ENCODE assay signal across 2 cellular contexts in genomic region chr7:130353196-130353595, GRCh38.
TF ChIP-seq lines count a peak whose summit lies in the region.

No MANE protein-coding gene starts in this region.

TF ChIP-seq in A549, 52 proteins besides CTCF, POLR2A, EP300 and RAD21 (continued from another document):
- TF ChIP-seq RFX5 (IDR thresholded peaks at IDR 0.05) (no peak), HOXB5 (CRISPR knock-in tag; IDR thresholded peaks at IDR 0.05) (no peak), FOSB (CRISPR knock-in tag; IDR thresholded peaks at IDR 0.05) (no peak), NFE2L2 (conservative IDR thresholded peaks at IDR 0.05; ENCODE audit: low read length) (no peak), POLR2AphosphoS2 (conservative IDR thresholded peaks at IDR 0.05; ENCODE audit: low read length) (no peak), HES2 (IDR thresholded peaks at IDR 0.05) (no peak), MAX (IDR thresholded peaks at IDR 0.05) (no peak), MYC (IDR thresholded peaks at IDR 0.05; ENCODE audit: borderline replicate concordance, low read length) (no peak)

TF ChIP-seq in HCT116, 20 proteins besides CTCF, POLR2A, EP300 and RAD21 (continued from another document):
- TF ChIP-seq FOSL1 (IDR thresholded peaks at IDR 0.05; ENCODE audit: low read depth) (no peak), EGR1 (IDR thresholded peaks at IDR 0.05; ENCODE audit: low read depth) (no peak), SP1 (IDR thresholded peaks at IDR 0.05; ENCODE audit: low read depth) (no peak), REST (IDR thresholded peaks at IDR 0.05; ENCODE audit: low read depth) (no peak)
